In the genomic region with DNA sequence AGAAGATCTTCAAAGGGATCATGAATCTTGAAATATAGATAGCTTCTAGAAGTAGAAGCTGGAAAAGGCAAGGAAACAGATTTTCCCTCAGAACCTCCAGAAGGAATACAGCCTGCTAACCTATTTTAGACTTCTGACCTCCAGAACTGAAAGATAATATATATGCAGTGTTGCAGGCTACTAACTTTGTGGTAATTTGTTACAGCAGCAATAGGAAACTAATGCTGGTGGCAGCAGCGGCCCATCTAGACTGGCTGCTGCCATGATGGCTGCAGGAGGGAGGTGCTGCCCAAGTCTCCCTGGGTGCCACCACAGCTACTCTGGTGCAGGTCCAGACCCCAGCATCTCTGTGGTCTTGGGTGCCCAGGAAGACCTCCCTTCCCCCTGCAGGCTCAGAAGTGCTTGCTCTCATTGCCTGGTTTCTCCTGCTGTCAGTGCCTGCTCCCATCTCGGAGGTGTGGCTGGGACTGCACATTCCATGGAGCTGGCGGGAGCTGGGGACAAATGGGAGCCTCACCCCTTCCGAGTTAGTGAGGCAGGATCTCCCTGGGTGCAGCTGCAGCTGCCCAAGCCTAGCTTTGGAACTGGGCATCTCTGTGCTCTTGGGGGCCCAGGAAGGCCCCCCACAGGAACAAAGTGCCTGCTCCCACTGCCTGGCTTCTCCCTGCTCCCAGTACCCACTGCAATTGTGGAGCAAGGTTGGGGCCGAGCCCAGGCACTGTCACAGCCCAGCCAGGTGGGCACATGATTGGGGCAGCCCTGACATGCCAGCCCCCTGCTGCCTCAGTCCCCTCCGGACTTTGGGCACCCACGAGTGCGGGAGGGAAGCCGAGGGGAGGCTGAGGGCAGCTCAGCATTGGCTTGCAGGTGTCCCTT, we compare ENCODE assay signal across 1 cellular context.
TF ChIP-seq lines count a peak whose summit lies in the region.

No MANE protein-coding gene starts in this region.

TF ChIP-seq in HepG2, 621 proteins besides CTCF, POLR2A, EP300 and RAD21 (continued from another document and continues in another):
- TF ChIP-seq, protein P1, sequence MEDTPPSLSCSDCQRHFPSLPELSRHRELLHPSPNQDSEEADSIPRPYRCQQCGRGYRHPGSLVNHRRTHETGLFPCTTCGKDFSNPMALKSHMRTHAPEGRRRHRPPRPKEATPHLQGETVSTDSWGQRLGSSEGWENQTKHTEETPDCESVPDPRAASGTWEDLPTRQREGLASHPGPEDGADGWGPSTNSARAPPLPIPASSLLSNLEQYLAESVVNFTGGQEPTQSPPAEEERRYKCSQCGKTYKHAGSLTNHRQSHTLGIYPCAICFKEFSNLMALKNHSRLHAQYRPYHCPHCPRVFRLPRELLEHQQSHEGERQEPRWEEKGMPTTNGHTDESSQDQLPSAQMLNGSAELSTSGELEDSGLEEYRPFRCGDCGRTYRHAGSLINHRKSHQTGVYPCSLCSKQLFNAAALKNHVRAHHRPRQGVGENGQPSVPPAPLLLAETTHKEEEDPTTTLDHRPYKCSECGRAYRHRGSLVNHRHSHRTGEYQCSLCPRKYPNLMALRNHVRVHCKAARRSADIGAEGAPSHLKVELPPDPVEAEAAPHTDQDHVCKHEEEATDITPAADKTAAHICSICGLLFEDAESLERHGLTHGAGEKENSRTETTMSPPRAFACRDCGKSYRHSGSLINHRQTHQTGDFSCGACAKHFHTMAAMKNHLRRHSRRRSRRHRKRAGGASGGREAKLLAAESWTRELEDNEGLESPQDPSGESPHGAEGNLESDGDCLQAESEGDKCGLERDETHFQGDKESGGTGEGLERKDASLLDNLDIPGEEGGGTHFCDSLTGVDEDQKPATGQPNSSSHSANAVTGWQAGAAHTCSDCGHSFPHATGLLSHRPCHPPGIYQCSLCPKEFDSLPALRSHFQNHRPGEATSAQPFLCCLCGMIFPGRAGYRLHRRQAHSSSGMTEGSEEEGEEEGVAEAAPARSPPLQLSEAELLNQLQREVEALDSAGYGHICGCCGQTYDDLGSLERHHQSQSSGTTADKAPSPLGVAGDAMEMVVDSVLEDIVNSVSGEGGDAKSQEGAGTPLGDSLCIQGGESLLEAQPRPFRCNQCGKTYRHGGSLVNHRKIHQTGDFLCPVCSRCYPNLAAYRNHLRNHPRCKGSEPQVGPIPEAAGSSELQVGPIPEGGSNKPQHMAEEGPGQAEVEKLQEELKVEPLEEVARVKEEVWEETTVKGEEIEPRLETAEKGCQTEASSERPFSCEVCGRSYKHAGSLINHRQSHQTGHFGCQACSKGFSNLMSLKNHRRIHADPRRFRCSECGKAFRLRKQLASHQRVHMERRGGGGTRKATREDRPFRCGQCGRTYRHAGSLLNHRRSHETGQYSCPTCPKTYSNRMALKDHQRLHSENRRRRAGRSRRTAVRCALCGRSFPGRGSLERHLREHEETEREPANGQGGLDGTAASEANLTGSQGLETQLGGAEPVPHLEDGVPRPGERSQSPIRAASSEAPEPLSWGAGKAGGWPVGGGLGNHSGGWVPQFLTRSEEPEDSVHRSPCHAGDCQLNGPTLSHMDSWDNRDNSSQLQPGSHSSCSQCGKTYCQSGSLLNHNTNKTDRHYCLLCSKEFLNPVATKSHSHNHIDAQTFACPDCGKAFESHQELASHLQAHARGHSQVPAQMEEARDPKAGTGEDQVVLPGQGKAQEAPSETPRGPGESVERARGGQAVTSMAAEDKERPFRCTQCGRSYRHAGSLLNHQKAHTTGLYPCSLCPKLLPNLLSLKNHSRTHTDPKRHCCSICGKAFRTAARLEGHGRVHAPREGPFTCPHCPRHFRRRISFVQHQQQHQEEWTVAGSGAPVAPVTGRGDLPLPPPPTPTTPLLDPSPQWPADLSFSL (CRISPR knock-in tag; IDR thresholded peaks at IDR 0.05), result no peak
- TF ChIP-seq, protein P2, sequence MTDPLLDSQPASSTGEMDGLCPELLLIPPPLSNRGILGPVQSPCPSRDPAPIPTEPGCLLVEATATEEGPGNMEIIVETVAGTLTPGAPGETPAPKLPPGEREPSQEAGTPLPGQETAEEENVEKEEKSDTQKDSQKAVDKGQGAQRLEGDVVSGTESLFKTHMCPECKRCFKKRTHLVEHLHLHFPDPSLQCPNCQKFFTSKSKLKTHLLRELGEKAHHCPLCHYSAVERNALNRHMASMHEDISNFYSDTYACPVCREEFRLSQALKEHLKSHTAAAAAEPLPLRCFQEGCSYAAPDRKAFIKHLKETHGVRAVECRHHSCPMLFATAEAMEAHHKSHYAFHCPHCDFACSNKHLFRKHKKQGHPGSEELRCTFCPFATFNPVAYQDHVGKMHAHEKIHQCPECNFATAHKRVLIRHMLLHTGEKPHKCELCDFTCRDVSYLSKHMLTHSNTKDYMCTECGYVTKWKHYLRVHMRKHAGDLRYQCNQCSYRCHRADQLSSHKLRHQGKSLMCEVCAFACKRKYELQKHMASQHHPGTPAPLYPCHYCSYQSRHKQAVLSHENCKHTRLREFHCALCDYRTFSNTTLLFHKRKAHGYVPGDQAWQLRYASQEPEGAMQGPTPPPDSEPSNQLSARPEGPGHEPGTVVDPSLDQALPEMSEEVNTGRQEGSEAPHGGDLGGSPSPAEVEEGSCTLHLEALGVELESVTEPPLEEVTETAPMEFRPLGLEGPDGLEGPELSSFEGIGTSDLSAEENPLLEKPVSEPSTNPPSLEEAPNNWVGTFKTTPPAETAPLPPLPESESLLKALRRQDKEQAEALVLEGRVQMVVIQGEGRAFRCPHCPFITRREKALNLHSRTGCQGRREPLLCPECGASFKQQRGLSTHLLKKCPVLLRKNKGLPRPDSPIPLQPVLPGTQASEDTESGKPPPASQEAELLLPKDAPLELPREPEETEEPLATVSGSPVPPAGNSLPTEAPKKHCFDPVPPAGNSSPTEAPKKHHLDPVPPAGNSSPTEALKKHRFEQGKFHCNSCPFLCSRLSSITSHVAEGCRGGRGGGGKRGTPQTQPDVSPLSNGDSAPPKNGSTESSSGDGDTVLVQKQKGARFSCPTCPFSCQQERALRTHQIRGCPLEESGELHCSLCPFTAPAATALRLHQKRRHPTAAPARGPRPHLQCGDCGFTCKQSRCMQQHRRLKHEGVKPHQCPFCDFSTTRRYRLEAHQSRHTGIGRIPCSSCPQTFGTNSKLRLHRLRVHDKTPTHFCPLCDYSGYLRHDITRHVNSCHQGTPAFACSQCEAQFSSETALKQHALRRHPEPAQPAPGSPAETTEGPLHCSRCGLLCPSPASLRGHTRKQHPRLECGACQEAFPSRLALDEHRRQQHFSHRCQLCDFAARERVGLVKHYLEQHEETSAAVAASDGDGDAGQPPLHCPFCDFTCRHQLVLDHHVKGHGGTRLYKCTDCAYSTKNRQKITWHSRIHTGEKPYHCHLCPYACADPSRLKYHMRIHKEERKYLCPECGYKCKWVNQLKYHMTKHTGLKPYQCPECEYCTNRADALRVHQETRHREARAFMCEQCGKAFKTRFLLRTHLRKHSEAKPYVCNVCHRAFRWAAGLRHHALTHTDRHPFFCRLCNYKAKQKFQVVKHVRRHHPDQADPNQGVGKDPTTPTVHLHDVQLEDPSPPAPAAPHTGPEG (CRISPR knock-in tag; IDR thresholded peaks at IDR 0.05), result no peak
- TF ChIP-seq, protein P3, sequence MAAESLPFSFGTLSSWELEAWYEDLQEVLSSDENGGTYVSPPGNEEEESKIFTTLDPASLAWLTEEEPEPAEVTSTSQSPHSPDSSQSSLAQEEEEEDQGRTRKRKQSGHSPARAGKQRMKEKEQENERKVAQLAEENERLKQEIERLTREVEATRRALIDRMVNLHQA (CRISPR knock-in tag; IDR thresholded peaks at IDR 0.05), result no peak
- TF ChIP-seq TCF12 (IDR thresholded peaks at IDR 0.05) (no peak), TCF12 (CRISPR knock-in tag; IDR thresholded peaks at IDR 0.05) (no peak), ZNF761 (CRISPR knock-in tag; conservative IDR thresholded peaks at IDR 0.05) (no peak), GTF3A (CRISPR knock-in tag; conservative IDR thresholded peaks at IDR 0.05) (no peak), ZNF577 (CRISPR knock-in tag; IDR thresholded peaks at IDR 0.05; ENCODE audit: borderline replicate concordance, low read depth) (no peak), KLF11 (CRISPR knock-in tag; IDR thresholded peaks at IDR 0.05) (no peak), REL (CRISPR knock-in tag; conservative IDR thresholded peaks at IDR 0.05) (no peak), ZNF451 (CRISPR knock-in tag; IDR thresholded peaks at IDR 0.05) (peak; percentile 35; the same call in 1 of the 2 replicates), ZFP82 (CRISPR knock-in tag; IDR thresholded peaks at IDR 0.05; ENCODE audit: borderline replicate concordance) (no peak), ZNF619 (CRISPR knock-in tag; IDR thresholded peaks at IDR 0.05) (no peak), XBP1 (CRISPR knock-in tag; IDR thresholded peaks at IDR 0.05) (no peak), KDM1A (CRISPR knock-in tag; IDR thresholded peaks at IDR 0.05) (no peak)
- TF ChIP-seq, protein P4, sequence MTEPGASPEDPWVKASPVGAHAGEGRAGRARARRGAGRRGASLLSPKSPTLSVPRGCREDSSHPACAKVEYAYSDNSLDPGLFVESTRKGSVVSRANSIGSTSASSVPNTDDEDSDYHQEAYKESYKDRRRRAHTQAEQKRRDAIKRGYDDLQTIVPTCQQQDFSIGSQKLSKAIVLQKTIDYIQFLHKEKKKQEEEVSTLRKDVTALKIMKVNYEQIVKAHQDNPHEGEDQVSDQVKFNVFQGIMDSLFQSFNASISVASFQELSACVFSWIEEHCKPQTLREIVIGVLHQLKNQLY (CRISPR knock-in tag; IDR thresholded peaks at IDR 0.05), result no peak
- TF ChIP-seq, protein P5, sequence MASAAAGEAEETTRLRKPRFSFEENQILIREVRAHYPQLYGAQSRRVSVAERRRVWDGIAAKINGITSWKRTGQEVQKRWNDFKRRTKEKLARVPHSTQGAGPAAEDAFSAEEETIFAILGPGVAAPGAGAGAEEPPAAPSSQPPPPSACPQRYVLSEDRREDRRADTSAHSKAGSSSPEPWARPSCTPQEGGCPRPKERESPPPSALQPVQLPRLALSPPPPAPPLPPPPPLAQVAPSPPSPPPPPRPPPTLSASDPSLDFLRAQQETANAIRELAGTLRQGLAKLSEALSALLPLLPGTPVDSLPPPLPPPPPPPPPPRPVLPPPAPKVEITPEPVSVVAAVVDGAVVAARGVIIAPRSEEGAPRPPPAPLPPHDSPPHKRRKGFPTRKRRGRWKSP (CRISPR knock-in tag; IDR thresholded peaks at IDR 0.05), result no peak
- TF ChIP-seq, protein P6, sequence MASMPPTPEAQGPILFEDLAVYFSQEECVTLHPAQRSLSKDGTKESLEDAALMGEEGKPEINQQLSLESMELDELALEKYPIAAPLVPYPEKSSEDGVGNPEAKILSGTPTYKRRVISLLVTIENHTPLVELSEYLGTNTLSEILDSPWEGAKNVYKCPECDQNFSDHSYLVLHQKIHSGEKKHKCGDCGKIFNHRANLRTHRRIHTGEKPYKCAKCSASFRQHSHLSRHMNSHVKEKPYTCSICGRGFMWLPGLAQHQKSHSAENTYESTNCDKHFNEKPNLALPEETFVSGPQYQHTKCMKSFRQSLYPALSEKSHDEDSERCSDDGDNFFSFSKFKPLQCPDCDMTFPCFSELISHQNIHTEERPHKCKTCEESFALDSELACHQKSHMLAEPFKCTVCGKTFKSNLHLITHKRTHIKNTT (CRISPR knock-in tag; IDR thresholded peaks at IDR 0.05), result no peak
- TF ChIP-seq, protein P7, sequence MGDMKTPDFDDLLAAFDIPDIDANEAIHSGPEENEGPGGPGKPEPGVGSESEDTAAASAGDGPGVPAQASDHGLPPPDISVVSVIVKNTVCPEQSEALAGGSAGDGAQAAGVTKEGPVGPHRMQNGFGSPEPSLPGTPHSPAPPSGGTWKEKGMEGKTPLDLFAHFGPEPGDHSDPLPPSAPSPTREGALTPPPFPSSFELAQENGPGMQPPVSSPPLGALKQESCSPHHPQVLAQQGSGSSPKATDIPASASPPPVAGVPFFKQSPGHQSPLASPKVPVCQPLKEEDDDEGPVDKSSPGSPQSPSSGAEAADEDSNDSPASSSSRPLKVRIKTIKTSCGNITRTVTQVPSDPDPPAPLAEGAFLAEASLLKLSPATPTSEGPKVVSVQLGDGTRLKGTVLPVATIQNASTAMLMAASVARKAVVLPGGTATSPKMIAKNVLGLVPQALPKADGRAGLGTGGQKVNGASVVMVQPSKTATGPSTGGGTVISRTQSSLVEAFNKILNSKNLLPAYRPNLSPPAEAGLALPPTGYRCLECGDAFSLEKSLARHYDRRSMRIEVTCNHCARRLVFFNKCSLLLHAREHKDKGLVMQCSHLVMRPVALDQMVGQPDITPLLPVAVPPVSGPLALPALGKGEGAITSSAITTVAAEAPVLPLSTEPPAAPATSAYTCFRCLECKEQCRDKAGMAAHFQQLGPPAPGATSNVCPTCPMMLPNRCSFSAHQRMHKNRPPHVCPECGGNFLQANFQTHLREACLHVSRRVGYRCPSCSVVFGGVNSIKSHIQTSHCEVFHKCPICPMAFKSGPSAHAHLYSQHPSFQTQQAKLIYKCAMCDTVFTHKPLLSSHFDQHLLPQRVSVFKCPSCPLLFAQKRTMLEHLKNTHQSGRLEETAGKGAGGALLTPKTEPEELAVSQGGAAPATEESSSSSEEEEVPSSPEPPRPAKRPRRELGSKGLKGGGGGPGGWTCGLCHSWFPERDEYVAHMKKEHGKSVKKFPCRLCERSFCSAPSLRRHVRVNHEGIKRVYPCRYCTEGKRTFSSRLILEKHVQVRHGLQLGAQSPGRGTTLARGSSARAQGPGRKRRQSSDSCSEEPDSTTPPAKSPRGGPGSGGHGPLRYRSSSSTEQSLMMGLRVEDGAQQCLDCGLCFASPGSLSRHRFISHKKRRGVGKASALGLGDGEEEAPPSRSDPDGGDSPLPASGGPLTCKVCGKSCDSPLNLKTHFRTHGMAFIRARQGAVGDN (CRISPR knock-in tag; IDR thresholded peaks at IDR 0.05), result peak; percentile 73
